In the genomic region with DNA sequence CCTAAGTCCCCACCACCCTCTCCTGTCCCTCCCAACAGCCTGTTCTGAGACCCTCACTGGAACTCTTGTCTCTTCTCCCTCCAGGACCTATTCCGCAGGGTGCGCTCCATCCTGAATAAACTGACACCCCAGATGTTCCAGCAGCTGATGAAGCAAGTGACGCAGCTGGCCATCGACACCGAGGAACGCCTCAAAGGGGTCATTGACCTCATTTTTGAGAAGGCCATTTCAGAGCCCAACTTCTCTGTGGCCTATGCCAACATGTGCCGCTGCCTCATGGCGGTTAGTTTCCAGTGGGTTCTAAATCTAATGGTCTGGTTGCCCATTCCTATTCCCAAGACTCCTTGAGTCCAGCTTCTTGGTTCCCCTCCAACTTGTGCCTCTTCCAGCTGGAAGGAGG, we compare ENCODE assay signal across 24 cellular contexts. TPM values are rescaled to one million over a fixed set of nuclear protein-coding genes. Genes with fewer than 3 reads are reported as not detected.
DNase-seq lines count a peak whose midpoint lies in the region; ATAC-seq and TF ChIP-seq lines count a peak whose summit lies in the region.
"Had no signal": no experiment of that assay in that cellular context is flagged by ENCODE, and none has a peak within 500 bp of the region (broad histone marks: within the 10 kb centered on the region; RNA-seq: fewer than 3 reads in every experiment).

No MANE protein-coding gene starts in this region.

- CTCF ChIA-PET in PC-3 (lab: Charles Lee) = no interaction called here

- H3K4me3 ChIP-seq in right atrium auricular region (no peak overlapping the region), tibial artery (no peak overlapping the region), HAP-1 (no peak overlapping the region), PC-3 (ENCODE audit: low read length) (no peak overlapping the region)
- H3K4me3 ChIP-seq: Peyer's patch, SJCRH30 had no signal

- no peaks in the 10 kb centered on the region for H3K27me3 Mint-ChIP-seq in effector memory CD8-positive, alpha-beta T cell
- no peaks in the 10 kb centered on the region for H3K27me3 Mint-ChIP-seq in neural crest cell (ENCODE audit: low read depth)
- H3K27me3 Mint-ChIP-seq: brain had no signal

- POLR2A ChIA-PET in PC-3 (lab: Charles Lee; ENCODE audit: unreplicated experiment) = no interaction called here

- peaks cover 12 to 16% of the 10 kb centered on the region in 2 donors for H3K4me1 Mint-ChIP-seq in effector memory CD8-positive, alpha-beta T cell (ENCODE audit: low read depth in 2 of 2)
- peaks cover 4% of the 10 kb centered on the region for H3K4me1 Mint-ChIP-seq in neural crest cell

- H3K27ac ChIP-seq in right atrium auricular region (peak overlapping the region in 1 of 2 donors; percentile 43), tibial artery (peak overlapping the region; percentile 46 to 97), PC-3 (ENCODE audit: low read length) (no peak overlapping the region)
- H3K27ac ChIP-seq: Peyer's patch, SJCRH30 had no signal

- H3K4me2 ChIP-seq in PC-3 (ENCODE audit: low read length) = no peak overlapping the region

- no TSS peak for BruUV-seq in PC-3 (replicated peaks; lab: Mats Ljungman, UMichigan)

- H3F3A ChIP-seq in PC-3 (ENCODE audit: low read length, unreplicated experiment) = no peaks in the 10 kb centered on the region

- no peaks in the 10 kb centered on the region for H3K9me2 ChIP-seq in PC-3 (replicated peaks; ENCODE audit: low read length)

- H2AFZ ChIP-seq in PC-3 (ENCODE audit: low read length) = no peak overlapping the region

- H4K20me1 ChIP-seq in PC-3 (ENCODE audit: low read length) = peaks cover 46% of the 10 kb centered on the region

- no peaks in the 10 kb centered on the region for H3K27me3 ChIP-seq in right atrium auricular region
- H3K27me3 ChIP-seq in tibial artery = no peaks in the 10 kb centered on the region
- no peaks in the 10 kb centered on the region for H3K27me3 ChIP-seq in HAP-1 (ENCODE audit: low read depth)
- no peaks in the 10 kb centered on the region for H3K27me3 ChIP-seq in PC-3 (ENCODE audit: low read length)
- H3K27me3 ChIP-seq: Peyer's patch, SJCRH30 had no signal

- H3K27ac Mint-ChIP-seq in effector memory CD8-positive, alpha-beta T cell = peak overlapping the region; percentile 8 to 49
- H3K27ac Mint-ChIP-seq in neural crest cell (ENCODE audit: unreplicated experiment) = peak overlapping the region; percentile 35
- H3K27ac Mint-ChIP-seq: brain had no signal

- peaks cover 83% of the 10 kb centered on the region for H3K36me3 ChIP-seq in right atrium auricular region
- H3K36me3 ChIP-seq in tibial artery = peaks cover 84 to 86% (median 84%) of the 10 kb centered on the region in 3 donors
- peaks cover 97% of the 10 kb centered on the region for H3K36me3 ChIP-seq in HAP-1 (replicated peaks)
- peaks cover 84% of the 10 kb centered on the region for H3K36me3 ChIP-seq in PC-3 (ENCODE audit: low read depth, low read length)

- ATAC-seq in Right ventricle myocardium inferior = no peak
- ATAC-seq in effector memory CD8-positive, alpha-beta T cell (replicated peaks) = no peak
- ATAC-seq in PC-3 = no peak

- TF ChIP-seq CTCF in right atrium auricular region (IDR thresholded peaks at IDR 0.05) = no peak
- TF ChIP-seq CTCF in neural crest cell (conservative IDR thresholded peaks at IDR 0.05) = no peak
- no peak for TF ChIP-seq CTCF in tibial artery (IDR thresholded peaks at IDR 0.05)
- no peak for TF ChIP-seq CTCF in PC-3 (conservative IDR thresholded peaks at IDR 0.05; ENCODE audit: low read depth, low read length)

- H3K4me1 ChIP-seq in right atrium auricular region (peaks cover 0 to 32% of the 10 kb centered on the region in 2 donors), tibial artery (peaks cover 9 to 36% (median 22%) of the 10 kb centered on the region in 4 donors), HAP-1 (no peaks in the 10 kb centered on the region), PC-3 (ENCODE audit: insufficient read depth, low read length) (peaks cover 21% of the 10 kb centered on the region)
- H3K4me1 ChIP-seq: Caco-2, SJCRH30 had no signal

- DNase-seq in right atrium auricular region (ENCODE audit: low spot score) (peak; percentile 75), Right ventricle myocardium inferior (ENCODE audit: missing footprints) (no peak), neural crest cell (ENCODE audit: low read depth, low spot score) (no peak), tibial artery (peak in 1 of 2 donors; percentile 60), HAP-1 (ENCODE audit: low spot score in 2 of 2) (no peak), PC-3 (no peak), glomerular visceral epithelial cell (ENCODE audit: extremely low spot score) (no peak)
- DNase-seq in effector memory CD8-positive, alpha-beta T cell = no peak
- DNase-seq: activated CD4-positive, alpha-beta T cell treated with anti-CD3 and anti-CD28 coated beads, Interleukin-2, amount 50 U/mL, for 48 hours; activated CD4-positive, CD25-positive, alpha-beta regulatory T cell; activated CD8-positive, alpha-beta memory T cell treated with anti-CD3 and anti-CD28 coated beads, Interleukin-2, amount 50 U/mL, for 48 hours; C1 segment of cervical spinal cord; Caco-2; DMS79 treated with DMSO at 0.1 percent for 48 hours; GF-D8; KBM-7; MM.1S; NCI-H1417; NCI-H2029 treated with DMSO at 0.1 percent for 48 hours; NCI-H526 treated with DMSO at 0.1 percent for 48 hours; nucleus accumbens; Peyer's patch; SJCRH30 had no signal

- no peaks in the 10 kb centered on the region for H3K9me3 ChIP-seq in right atrium auricular region
- H3K9me3 ChIP-seq in tibial artery = no peaks in the 10 kb centered on the region
- H3K9me3 ChIP-seq in HAP-1 = no peaks in the 10 kb centered on the region
- H3K9me3 ChIP-seq in PC-3 (ENCODE audit: low read length) = no peaks in the 10 kb centered on the region
- H3K9me3 ChIP-seq: Caco-2, Peyer's patch, SJCRH30 had no signal

- intact Hi-C loops in Right ventricle myocardium inferior (cut with DNase I) = no loop called here
- intact Hi-C loops in tibial artery (cut with DNase I; ENCODE audit: low total_unique reads) = no loop called here
- intact Hi-C loops in PC-3 (cut with micrococcal nuclease) = no loop called here

- H3K36me3 Mint-ChIP-seq in effector memory CD8-positive, alpha-beta T cell (ENCODE audit: insufficient read depth) = peaks cover 86% of the 10 kb centered on the region
- H3K36me3 Mint-ChIP-seq in neural crest cell (ENCODE audit: low read depth) = peaks cover 48% of the 10 kb centered on the region

- no peaks in the 10 kb centered on the region for H3K9me3 Mint-ChIP-seq in effector memory CD8-positive, alpha-beta T cell
- H3K9me3 Mint-ChIP-seq in neural crest cell = no peaks in the 10 kb centered on the region
- H3K9me3 Mint-ChIP-seq: brain had no signal

- no peak overlapping the region for H3K9ac ChIP-seq in PC-3 (ENCODE audit: low read length)

- H3K79me2 ChIP-seq in PC-3 (ENCODE audit: low read length) = peaks cover 82% of the 10 kb centered on the region

- H3K4me3 Mint-ChIP-seq in effector memory CD8-positive, alpha-beta T cell = no peak overlapping the region
- H3K4me3 Mint-ChIP-seq in neural crest cell = no peak overlapping the region
- H3K4me3 Mint-ChIP-seq: brain had no signal

- in situ Hi-C loops in HAP-1 (cut with MboI; ENCODE audit: low sequenced_read_pairs) = no loop called here

RNA-seq across cellular contexts. Expression of a gene that starts 9.3 kb away (rescaled TPM):
- total RNA-seq in right atrium auricular region = 100 to 1,000 TPM; 270 to 276 TPM
- total RNA-seq in Right ventricle myocardium inferior = 274 TPM
- 520 and 529 TPM in 2 replicates for total RNA-seq in neural crest cell
- 463 and 599 TPM in 2 replicates for total RNA-seq in PC-3 (2014; rRNA removed)

RNA-seq across cellular contexts. Expression of a gene that starts 13.7 kb away (rescaled TPM):
- total RNA-seq in right atrium auricular region (10 to 100 TPM; 33.7 to 45.8 TPM), Right ventricle myocardium inferior (33.4 TPM), neural crest cell (17.4 and 19.7 TPM in 2 replicates), PC-3 (2014; rRNA removed) (21.9 and 24.2 TPM in 2 replicates)

RNA-seq across cellular contexts. Expression of a gene that starts 24.7 kb away (rescaled TPM):
- total RNA-seq in right atrium auricular region (100 to 1,000 TPM; 213 to 259 TPM), Right ventricle myocardium inferior (228 TPM), neural crest cell (359 and 378 TPM in 2 replicates), PC-3 (2014; rRNA removed) (1,057 and 1,393 TPM in 2 replicates)

RNA-seq across cellular contexts. Expression of a gene that starts 37.7 kb away (rescaled TPM):
- total RNA-seq in right atrium auricular region (1 to 10 TPM; 1.3 to 2.7 TPM), Right ventricle myocardium inferior (2.9 TPM), neural crest cell (23.6 and 27.8 TPM in 2 replicates), PC-3 (2014; rRNA removed) (13.0 and 17.0 TPM in 2 replicates)

RNA-seq across cellular contexts. Expression of a gene that starts 37.8 kb away (rescaled TPM):
- total RNA-seq in right atrium auricular region = 10 to 100 TPM; 26.8 to 35.5 TPM
- total RNA-seq in Right ventricle myocardium inferior = 27.1 TPM
- 94.5 and 98.9 TPM in 2 replicates for total RNA-seq in neural crest cell
- total RNA-seq in PC-3 (2014; rRNA removed) = 184 and 193 TPM in 2 replicates
